ENCODE assay signal across 8 cellular contexts in genomic region chr4:155787113-155787710, GRCh38. TPM values are rescaled to one million over a fixed set of nuclear protein-coding genes. Genes with fewer than 3 reads are reported as not detected.
DNase-seq lines count a peak whose midpoint lies in the region; FAIRE-seq and TF ChIP-seq lines count a peak whose summit lies in the region.

No MANE protein-coding gene starts in this region.

- H3K27me3 Mint-ChIP-seq in neural progenitor cell (ENCODE audit: insufficient read depth, low read depth), result no peaks in the 10 kb centered on the region

- H3K4me1 Mint-ChIP-seq in neural progenitor cell, result no peaks in the 10 kb centered on the region

- TF ChIP-seq CTCF in 22Rv1 (IDR thresholded peaks at IDR 0.05) (peak; percentile 90), neural progenitor cell (IDR thresholded peaks at IDR 0.05) (peak; percentile 86)

- in situ Hi-C loops in KBM-7 (cut with MboI; ENCODE audit: low pct_unique_long_range_greater_than_20kb, low sequenced_read_pairs) (loop anchor here (25.0 kb wide), 2 partner anchors 275 to 375 kb away; no protein-coding TSS in a partner anchor), SK-MEL-5 (cut with HindIII; ENCODE audit: low pct_unique_long_range_greater_than_20kb, low sequenced_read_pairs) (no loop called here)

- no peak for TF ChIP-seq POLR2A in H54 (IDR thresholded peaks at IDR 0.05; ENCODE audit: low read depth, low read length)

- H3K4me1 ChIP-seq in neural progenitor cell, result no peaks in the 10 kb centered on the region

- H3K9ac ChIP-seq in neural progenitor cell, result no peak overlapping the region

- no peaks in the 10 kb centered on the region for H3F3A ChIP-seq in neural progenitor cell (ENCODE audit: low read depth)

- H3K27ac Mint-ChIP-seq in neural progenitor cell, result no peak overlapping the region

- no peak overlapping the region for H3K4me3 Mint-ChIP-seq in neural progenitor cell

- H3K9me3 Mint-ChIP-seq in neural progenitor cell, result no peaks in the 10 kb centered on the region

- H3K9me3 ChIP-seq in neural progenitor cell (ENCODE audit: low read depth), result no peaks in the 10 kb centered on the region

- H3K4me2 ChIP-seq in neural progenitor cell, result no peak overlapping the region

- H3K27me3 ChIP-seq in neural progenitor cell, result no peaks in the 10 kb centered on the region

- peak; percentile 67 for DNase-seq in GM03348 (ENCODE audit: low spot score)
- no peak for DNase-seq in H54 (ENCODE audit: insufficient read length, low spot score)
- peak; percentile 83 for DNase-seq in KBM-7
- DNase-seq in SK-MEL-5 (ENCODE audit: low read depth, low spot score), result peak; percentile 73
- DNase-seq in fibroblast of gingiva (ENCODE audit: low read depth), result peak; percentile 54
- DNase-seq in neural progenitor cell (ENCODE audit: low spot score), result peak; percentile 63
- no peak for DNase-seq in DMS79 (lab: John Stamatoyannopoulos, UW)

- no peaks in the 10 kb centered on the region for H3K79me2 ChIP-seq in neural progenitor cell (ENCODE audit: low read depth)

- H3K27ac ChIP-seq in 22Rv1 (no peak overlapping the region), neural progenitor cell (no peak overlapping the region)

- H4K20me1 ChIP-seq in neural progenitor cell (ENCODE audit: low read depth), result no peaks in the 10 kb centered on the region

- no peak overlapping the region for H3K4me3 ChIP-seq in neural progenitor cell

- H2AFZ ChIP-seq in neural progenitor cell (replicated peaks), result no peak overlapping the region

- H3K36me3 Mint-ChIP-seq in neural progenitor cell, result peaks cover 14% of the 10 kb centered on the region

- no peaks in the 10 kb centered on the region for H3K36me3 ChIP-seq in neural progenitor cell

- FAIRE-seq in H54 (lab: Jason Lieb, UNC), result peak; percentile 48

RNA-seq across cellular contexts. Expression of gene GUCY1B1, which starts 28.4 kb away (rescaled TPM):
- 0.18 and 0.69 TPM in 2 replicates for total RNA-seq in SK-MEL-5 (2014; rRNA removed; shearing (Covaris generic))
- 0.75 and 0.81 TPM in 2 replicates for polyA plus RNA-seq in SK-MEL-5 (2015; cell fraction: cytosol; rRNA removed)
- 0.18 and 0.37 TPM in 2 replicates for polyA plus RNA-seq in SK-MEL-5 (2015; cell fraction: nucleus; rRNA removed)
- total RNA-seq in neural progenitor cell (ENCODE audit: low replicate concordance), result 10.8 and 10.9 TPM in 2 replicates

Comparison
In these comparisons a context has a peak if more than half of its experiments do, and no peak if none do; other contexts are left out.
1. DNase-seq: peak in GM03348 (single experiment), KBM-7 (single experiment), SK-MEL-5 (single experiment), fibroblast of gingiva (single experiment) and neural progenitor cell (single experiment); none in H54 (single experiment) and DMS79 (single experiment).